ENCODE assay signal across 1 cellular context in genomic region chrX:13147758-13148157, GRCh38.
TF ChIP-seq lines count a peak whose summit lies in the region.

No MANE protein-coding gene starts in this region.

TF ChIP-seq in IMR-90, 13 proteins besides CTCF, POLR2A, EP300 and RAD21 (continued from another document):
- TF ChIP-seq USF2 (IDR thresholded peaks at IDR 0.05; ENCODE audit: low read depth, low read length) (no peak), FOS (IDR thresholded peaks at IDR 0.05; ENCODE audit: low read depth, low read length) (no peak), NFE2L2 (IDR thresholded peaks at IDR 0.05; ENCODE audit: low read depth, low read length) (no peak), CEBPB (IDR thresholded peaks at IDR 0.05; ENCODE audit: low read depth, low read length) (no peak), CHD1 (IDR thresholded peaks at IDR 0.05; ENCODE audit: low read depth, low read length) (no peak)
- TF ChIP-seq, protein P1, sequence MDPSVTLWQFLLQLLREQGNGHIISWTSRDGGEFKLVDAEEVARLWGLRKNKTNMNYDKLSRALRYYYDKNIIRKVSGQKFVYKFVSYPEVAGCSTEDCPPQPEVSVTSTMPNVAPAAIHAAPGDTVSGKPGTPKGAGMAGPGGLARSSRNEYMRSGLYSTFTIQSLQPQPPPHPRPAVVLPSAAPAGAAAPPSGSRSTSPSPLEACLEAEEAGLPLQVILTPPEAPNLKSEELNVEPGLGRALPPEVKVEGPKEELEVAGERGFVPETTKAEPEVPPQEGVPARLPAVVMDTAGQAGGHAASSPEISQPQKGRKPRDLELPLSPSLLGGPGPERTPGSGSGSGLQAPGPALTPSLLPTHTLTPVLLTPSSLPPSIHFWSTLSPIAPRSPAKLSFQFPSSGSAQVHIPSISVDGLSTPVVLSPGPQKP (IDR thresholded peaks at IDR 0.05; ENCODE audit: borderline replicate concordance, low read depth, low read length) = no peak
TF ChIP-seq in IMR-90: peak in this region for 0.
